24 cellular contexts compared by ENCODE assay signal in genomic region chr7:57641521-57642067, GRCh38.
DNase-seq lines count a peak whose midpoint lies in the region; ATAC-seq and TF ChIP-seq lines count a peak whose summit lies in the region.
"Had no signal": no experiment of that assay in that cellular context is flagged by ENCODE, and none has a peak within 500 bp of the region (broad histone marks: within the 10 kb centered on the region; RNA-seq: fewer than 3 reads in every experiment).

No MANE protein-coding gene starts in this region.

- H3K27me3 Mint-ChIP-seq in osteocyte (ENCODE audit: unreplicated experiment), result no peaks in the 10 kb centered on the region
- H3K27me3 Mint-ChIP-seq: CD4-positive, alpha-beta memory T cell; CD4-positive, CD25-positive, alpha-beta regulatory T cell had no signal

- H3K36me3 ChIP-seq in tibial artery, result no peaks in the 10 kb centered on the region
- H3K36me3 ChIP-seq in HAP-1 (replicated peaks), result no peaks in the 10 kb centered on the region
- H3K36me3 ChIP-seq: BE2C, BLaER1 had no signal

- no peaks in the 10 kb centered on the region for H3K36me3 Mint-ChIP-seq in osteocyte (ENCODE audit: unreplicated experiment)
- H3K36me3 Mint-ChIP-seq: CD14-positive monocyte; CD4-positive, alpha-beta memory T cell; CD4-positive, CD25-positive, alpha-beta regulatory T cell; CD8-positive, alpha-beta memory T cell had no signal

- H3K27me3 ChIP-seq in tibial artery (no peaks in the 10 kb centered on the region), HAP-1 (ENCODE audit: low read depth) (no peaks in the 10 kb centered on the region)
- H3K27me3 ChIP-seq: BE2C, BLaER1 had no signal

- H3K27ac Mint-ChIP-seq in osteocyte (ENCODE audit: unreplicated experiment), result no peak overlapping the region
- H3K27ac Mint-ChIP-seq: CD4-positive, alpha-beta memory T cell; CD4-positive, CD25-positive, alpha-beta regulatory T cell; CD8-positive, alpha-beta memory T cell had no signal

- intact Hi-C loops in tibial artery (cut with DNase I; ENCODE audit: low total_unique reads), result no loop called here

- ATAC-seq in HG02885 (IDR thresholded peaks at IDR 0.05; ENCODE audit: poor library complexity, unreplicated experiment), result no peak
- ATAC-seq: GM12878 had no signal

- H3K4me3 Mint-ChIP-seq in osteocyte (ENCODE audit: unreplicated experiment), result no peak overlapping the region
- H3K4me3 Mint-ChIP-seq: CD14-positive monocyte; CD4-positive, alpha-beta memory T cell; CD4-positive, CD25-positive, alpha-beta regulatory T cell; CD8-positive, alpha-beta memory T cell had no signal

- in situ Hi-C loops in HAP-1 (cut with MboI; ENCODE audit: low sequenced_read_pairs), result no loop called here

- no peak overlapping the region for H3K27ac ChIP-seq in coronary artery
- no peak overlapping the region for H3K27ac ChIP-seq in tibial artery
- H3K27ac ChIP-seq: BLaER1 had no signal

- H3K4me3 ChIP-seq in coronary artery, result no peak overlapping the region
- H3K4me3 ChIP-seq in iPS-18c (ENCODE audit: insufficient read depth, low read depth, low read length), result peak overlapping the region; percentile 20; the same call in 1 of the 2 replicates
- H3K4me3 ChIP-seq in tibial artery, result no peak overlapping the region
- H3K4me3 ChIP-seq in HAP-1, result no peak overlapping the region
- H3K4me3 ChIP-seq: BLaER1, GM12878 had no signal

- DNase-seq in coronary artery (ENCODE audit: low spot score) (peak; percentile 58), osteocyte (ENCODE audit: extremely low spot score, unreplicated experiment) (peak; percentile 66), tibial artery (no peak), HAP-1 (ENCODE audit: low spot score in 2 of 2) (no peak)
- DNase-seq: 8988T; ACHN; BE2C; C1 segment of cervical spinal cord; CD4-positive, alpha-beta memory T cell; CD4-positive, CD25-positive, alpha-beta regulatory T cell; CD8-positive, alpha-beta memory T cell; COR-L47; DMS 273 treated with DMSO at 0.1 percent for 48 hours; DMS153; DMS53; DMS79; DND-41; EL; GDM1 had no signal

- H3K9me3 ChIP-seq in iPS-18c (ENCODE audit: control insufficient read depth, insufficient read depth, low read length), result peaks cover 34% of the 10 kb centered on the region
- peaks cover 0 to 5% (median 0%) of the 10 kb centered on the region in 3 donors for H3K9me3 ChIP-seq in tibial artery
- H3K9me3 ChIP-seq in HAP-1, result no peaks in the 10 kb centered on the region
- H3K9me3 ChIP-seq: BE2C had no signal

- TF ChIP-seq CTCF in coronary artery (IDR thresholded peaks at IDR 0.05) (no peak), osteocyte (IDR thresholded peaks at IDR 0.05) (no peak), tibial artery (IDR thresholded peaks at IDR 0.05) (no peak)

- H3K9me3 Mint-ChIP-seq in osteocyte (ENCODE audit: unreplicated experiment), result peaks cover 9% of the 10 kb centered on the region

- H3K4me1 ChIP-seq in tibial artery (no peaks in the 10 kb centered on the region), HAP-1 (no peaks in the 10 kb centered on the region)
- H3K4me1 ChIP-seq: BE2C, BLaER1 had no signal

- no peaks in the 10 kb centered on the region for H3K4me1 Mint-ChIP-seq in osteocyte (ENCODE audit: unreplicated experiment)
- H3K4me1 Mint-ChIP-seq: CD14-positive monocyte; CD4-positive, alpha-beta memory T cell; CD4-positive, CD25-positive, alpha-beta regulatory T cell; CD8-positive, alpha-beta memory T cell had no signal

Comparison
In these comparisons a context has a peak if more than half of its experiments do, and no peak if none do; other contexts are left out.
1. DNase-seq: peak in coronary artery (single experiment) and osteocyte (single experiment); none in tibial artery (0 of 2) and HAP-1 (0 of 2).